In the genomic region with DNA sequence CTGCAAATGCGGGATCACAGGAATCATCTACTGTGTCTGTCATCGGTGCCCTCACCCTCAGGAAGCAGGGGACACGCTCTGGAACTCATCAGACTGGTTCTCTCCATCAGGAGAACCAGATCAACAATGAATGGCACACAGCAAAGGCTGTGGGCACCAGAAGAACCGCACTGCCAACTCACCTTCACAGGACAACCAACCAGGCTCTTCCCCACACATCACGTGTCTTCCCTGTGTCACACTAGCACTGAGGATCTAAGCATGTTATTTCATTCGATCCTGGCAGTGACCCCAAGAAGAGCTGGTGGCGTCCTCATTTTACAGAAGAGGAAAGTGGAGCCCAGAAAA, we compare ENCODE assay signal across 9 cellular contexts.
DNase-seq lines count a peak whose midpoint lies in the region; ATAC-seq and TF ChIP-seq lines count a peak whose summit lies in the region.
"Had no signal": no experiment of that assay in that cellular context is flagged by ENCODE, and none has a peak within 500 bp of the region (broad histone marks: within the 10 kb centered on the region; RNA-seq: fewer than 3 reads in every experiment).

No MANE protein-coding gene starts in this region.

- DNase-seq in DMS53 (lab: John Stamatoyannopoulos, UW), result peak; percentile 94
- no peak for DNase-seq in Peyer's patch
- no peak for DNase-seq in lung (ENCODE audit: low spot score)
- no peak for DNase-seq in stimulated activated naive B cell treated with anti-CD40 and anti-IgM and Interleukin-4, amounts not matched to agents 10 μg/mL and 1 μg/mL and 100 μg/mL, for 72 hours
- no peak for DNase-seq in HFFc6
- no peak for DNase-seq in mesenteric fat pad (ENCODE audit: low spot score)
- no peak for DNase-seq in activated T-helper 1 cell treated with anti-CD3 and anti-CD28 coated beads, Interleukin-12 subunit alpha, Interleukin-12 subunit beta, Interleukin-2, Interleukin-4 antibody, amounts not matched to agents 30 ng/mL and 10 ng/mL and 1 ng/mL, durations not matched to agents 14 hours and 24 hours and 36 hours (ENCODE audit: low spot score)
- DNase-seq: glutamatergic neuron, NCI-H187 had no signal

- intact Hi-C loops in activated T-helper 1 cell treated with anti-CD3 and anti-CD28 coated beads, Interleukin-12 subunit alpha, Interleukin-12 subunit beta, Interleukin-2, Interleukin-4 antibody, amounts not matched to agents 30 ng/mL and 10 ng/mL and 1 ng/mL, durations not matched to agents 14 hours and 24 hours and 36 hours (cut with micrococcal nuclease), result no loop called here

- H3K27ac Mint-ChIP-seq in stimulated activated naive B cell treated with anti-CD40 and anti-IgM and Interleukin-4, amounts not matched to agents 10 μg/mL and 1 μg/mL and 100 μg/mL, for 72 hours, result peak overlapping the region; percentile 49
- no peak overlapping the region for H3K27ac Mint-ChIP-seq in HFFc6
- no peak overlapping the region for H3K27ac Mint-ChIP-seq in activated T-helper 1 cell treated with anti-CD3 and anti-CD28 coated beads, Interleukin-12 subunit alpha, Interleukin-12 subunit beta, Interleukin-2, Interleukin-4 antibody, amounts not matched to agents 30 ng/mL and 10 ng/mL and 1 ng/mL, durations not matched to agents 14 hours and 24 hours and 36 hours

- no peak for TF ChIP-seq POLR2A in Peyer's patch (IDR thresholded peaks at IDR 0.05)

- 86 to 90% methylated on average over 7 of the region's 7 CpGs for WGBS in lung, 2 donors

- H3K27ac ChIP-seq in Peyer's patch (peak overlapping the region; percentile 53 to 90 (median 80)), lung (ENCODE audit: low read depth in 1 of 2, low read length in 1 of 2) (peak overlapping the region; percentile 70 to 85)

- peaks cover 36 to 42% of the 10 kb centered on the region in 2 donors for H3K4me1 Mint-ChIP-seq in stimulated activated naive B cell treated with anti-CD40 and anti-IgM and Interleukin-4, amounts not matched to agents 10 μg/mL and 1 μg/mL and 100 μg/mL, for 72 hours
- H3K4me1 Mint-ChIP-seq in HFFc6 (ENCODE audit: low read depth), result peaks cover 23% of the 10 kb centered on the region
- no peaks in the 10 kb centered on the region for H3K4me1 Mint-ChIP-seq in activated T-helper 1 cell treated with anti-CD3 and anti-CD28 coated beads, Interleukin-12 subunit alpha, Interleukin-12 subunit beta, Interleukin-2, Interleukin-4 antibody, amounts not matched to agents 30 ng/mL and 10 ng/mL and 1 ng/mL, durations not matched to agents 14 hours and 24 hours and 36 hours (ENCODE audit: low read depth)

- no peaks in the 10 kb centered on the region for H3K27me3 ChIP-seq in Peyer's patch
- no peaks in the 10 kb centered on the region for H3K27me3 ChIP-seq in lung (ENCODE audit: control insufficient read depth, insufficient read depth)

- H3K27me3 Mint-ChIP-seq in stimulated activated naive B cell treated with anti-CD40 and anti-IgM and Interleukin-4, amounts not matched to agents 10 μg/mL and 1 μg/mL and 100 μg/mL, for 72 hours, result no peaks in the 10 kb centered on the region
- peaks cover 2% of the 10 kb centered on the region for H3K27me3 Mint-ChIP-seq in HFFc6 (ENCODE audit: insufficient read depth)
- no peaks in the 10 kb centered on the region for H3K27me3 Mint-ChIP-seq in activated T-helper 1 cell treated with anti-CD3 and anti-CD28 coated beads, Interleukin-12 subunit alpha, Interleukin-12 subunit beta, Interleukin-2, Interleukin-4 antibody, amounts not matched to agents 30 ng/mL and 10 ng/mL and 1 ng/mL, durations not matched to agents 14 hours and 24 hours and 36 hours (ENCODE audit: insufficient read depth)

- H3K36me3 ChIP-seq in Peyer's patch, result no peaks in the 10 kb centered on the region
- peaks cover 0 to 5% of the 10 kb centered on the region in 2 donors for H3K36me3 ChIP-seq in lung (ENCODE audit: control insufficient read depth in 2 of 2, insufficient read depth in 2 of 2, low read length in 2 of 2)

- TF ChIP-seq CTCF in Peyer's patch (IDR thresholded peaks at IDR 0.05) (no peak), lung (IDR thresholded peaks at IDR 0.05; ENCODE audit: control extremely low read depth, extremely low read depth) (no peak), HFFc6 (IDR thresholded peaks at IDR 0.05) (no peak)

- no peak overlapping the region for H3K4me3 Mint-ChIP-seq in stimulated activated naive B cell treated with anti-CD40 and anti-IgM and Interleukin-4, amounts not matched to agents 10 μg/mL and 1 μg/mL and 100 μg/mL, for 72 hours
- H3K4me3 Mint-ChIP-seq in HFFc6, result no peak overlapping the region
- H3K4me3 Mint-ChIP-seq in activated T-helper 1 cell treated with anti-CD3 and anti-CD28 coated beads, Interleukin-12 subunit alpha, Interleukin-12 subunit beta, Interleukin-2, Interleukin-4 antibody, amounts not matched to agents 30 ng/mL and 10 ng/mL and 1 ng/mL, durations not matched to agents 14 hours and 24 hours and 36 hours, result no peak overlapping the region

- H3K9me3 Mint-ChIP-seq in stimulated activated naive B cell treated with anti-CD40 and anti-IgM and Interleukin-4, amounts not matched to agents 10 μg/mL and 1 μg/mL and 100 μg/mL, for 72 hours, result no peaks in the 10 kb centered on the region
- no peaks in the 10 kb centered on the region for H3K9me3 Mint-ChIP-seq in HFFc6
- H3K9me3 Mint-ChIP-seq in activated T-helper 1 cell treated with anti-CD3 and anti-CD28 coated beads, Interleukin-12 subunit alpha, Interleukin-12 subunit beta, Interleukin-2, Interleukin-4 antibody, amounts not matched to agents 30 ng/mL and 10 ng/mL and 1 ng/mL, durations not matched to agents 14 hours and 24 hours and 36 hours, result no peaks in the 10 kb centered on the region

- H3K9me3 ChIP-seq in Peyer's patch, result no peaks in the 10 kb centered on the region
- H3K9me3 ChIP-seq in lung (ENCODE audit: control insufficient read depth in 2 of 2, insufficient read depth in 1 of 2, low read length in 1 of 2), result no peaks in the 10 kb centered on the region

- no peak overlapping the region for H3K4me3 ChIP-seq in Peyer's patch
- no peak overlapping the region for H3K4me3 ChIP-seq in lung

- ATAC-seq in lung (ENCODE audit: insufficient read depth, low FRiP score), result no peak
- ATAC-seq in stimulated activated naive B cell treated with anti-CD40 and anti-IgM and Interleukin-4, amounts not matched to agents 10 μg/mL and 1 μg/mL and 100 μg/mL, for 72 hours (replicated peaks), result no peak

- peaks cover 7 to 58% (median 22%) of the 10 kb centered on the region in 4 donors for H3K4me1 ChIP-seq in Peyer's patch
- peaks cover 3 to 35% of the 10 kb centered on the region in 2 donors for H3K4me1 ChIP-seq in lung (ENCODE audit: control insufficient read depth in 2 of 2, insufficient read depth in 2 of 2, low read length in 2 of 2)

- peaks cover 1 to 17% of the 10 kb centered on the region in 2 donors for H3K36me3 Mint-ChIP-seq in stimulated activated naive B cell treated with anti-CD40 and anti-IgM and Interleukin-4, amounts not matched to agents 10 μg/mL and 1 μg/mL and 100 μg/mL, for 72 hours
- peaks cover 5% of the 10 kb centered on the region; the same call in 1 of the 2 replicates for H3K36me3 Mint-ChIP-seq in HFFc6 (ENCODE audit: low read depth)
- H3K36me3 Mint-ChIP-seq in activated T-helper 1 cell treated with anti-CD3 and anti-CD28 coated beads, Interleukin-12 subunit alpha, Interleukin-12 subunit beta, Interleukin-2, Interleukin-4 antibody, amounts not matched to agents 30 ng/mL and 10 ng/mL and 1 ng/mL, durations not matched to agents 14 hours and 24 hours and 36 hours (ENCODE audit: low read depth), result no peaks in the 10 kb centered on the region
